ENCODE assay signal across 12 cellular contexts in the genomic region with DNA sequence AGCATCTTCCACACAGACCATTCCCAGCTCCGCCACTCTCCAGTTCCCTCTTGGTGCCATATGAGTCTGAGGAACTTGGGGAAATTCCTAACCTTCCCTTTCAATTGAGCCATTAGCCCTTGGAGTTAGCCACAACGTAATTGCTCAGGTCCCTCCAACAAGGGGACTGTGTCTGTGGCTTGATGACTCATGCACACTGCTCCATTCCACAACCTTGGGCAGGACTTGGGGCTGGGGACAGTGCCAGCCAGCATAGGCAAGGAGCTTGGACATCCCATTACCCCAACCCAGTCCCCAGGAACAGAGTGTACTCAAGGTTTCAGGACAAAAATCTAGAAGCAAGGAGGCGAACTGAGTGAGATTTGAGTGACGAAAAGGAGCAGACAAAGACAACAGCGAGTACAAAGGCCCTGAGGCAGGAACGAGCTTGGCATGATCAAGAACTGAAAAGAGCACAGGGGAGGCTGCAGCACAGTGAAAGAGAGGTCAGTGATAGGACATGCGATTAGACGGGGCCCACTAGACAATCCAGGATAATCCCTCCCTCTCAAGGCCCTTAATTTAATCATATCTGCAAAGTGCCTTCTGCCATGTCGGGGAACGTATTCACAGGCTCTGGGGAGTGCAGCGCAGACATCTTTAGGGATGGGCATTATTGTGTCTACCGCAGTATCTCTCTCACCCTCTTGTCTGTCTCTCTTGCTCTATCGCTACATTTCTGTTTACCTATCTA. TPM values are rescaled to one million over a fixed set of nuclear protein-coding genes. Genes with fewer than 3 reads are reported as not detected.
A peak's percentile ranks its signal among the peaks of the same experiment; 100 is the strongest.
DNase-seq lines count a peak whose midpoint lies in the region; ATAC-seq and TF ChIP-seq lines count a peak whose summit lies in the region.
"Had no signal": no experiment of that assay in that cellular context is flagged by ENCODE, and none has a peak within 500 bp of the region (broad histone marks: within the 10 kb centered on the region; RNA-seq: fewer than 3 reads in every experiment).

No MANE protein-coding gene starts in this region.

- H3F3A ChIP-seq in GM23338 (replicated peaks; ENCODE audit: low read depth) = peaks cover 3% of the 10 kb centered on the region; the same call in 1 of the 2 replicates

- H3K4me1 ChIP-seq in GM23338 (ENCODE audit: insufficient read depth) = peaks cover 43% of the 10 kb centered on the region

- no peak overlapping the region; the same call in 1 of the 2 replicates for H3K27ac ChIP-seq in GM23338 (ENCODE audit: low read depth)
- H3K27ac ChIP-seq: brain microvascular endothelial cell had no signal

- in situ Hi-C loops in SK-MEL-5 (cut with HindIII; ENCODE audit: low pct_unique_long_range_greater_than_20kb, low sequenced_read_pairs) = no loop called here

- no peak overlapping the region for H3K4me3 Mint-ChIP-seq in activated naive CD4-positive, alpha-beta T cell treated with anti-CD3 and anti-CD28 coated beads, Interleukin-2, amount 50 U/mL, for 24 hours
- H3K4me3 Mint-ChIP-seq in activated naive CD4-positive, alpha-beta T cell treated with anti-CD3 and anti-CD28 coated beads for 36 hours = no peak overlapping the region
- no peak overlapping the region for H3K4me3 Mint-ChIP-seq in stimulated activated memory B cell treated with anti-CD40 and anti-IgM and Interleukin-4, amounts not matched to agents 10 μg/mL and 1 μg/mL and 100 μg/mL, for 72 hours
- no peak overlapping the region for H3K4me3 Mint-ChIP-seq in GM23338
- H3K4me3 Mint-ChIP-seq: activated CD4-positive, alpha-beta memory T cell treated with anti-CD3 and anti-CD28 coated beads, Interleukin-2, amount 10 ng/mL, durations not matched to agents 7 days and 5 days had no signal

- H3K79me2 ChIP-seq in GM23338 (replicated peaks; ENCODE audit: insufficient read depth) = no peaks in the 10 kb centered on the region

- peak overlapping the region; percentile 97 for H3K27ac Mint-ChIP-seq in activated naive CD4-positive, alpha-beta T cell treated with anti-CD3 and anti-CD28 coated beads, Interleukin-2, amount 50 U/mL, for 24 hours
- H3K27ac Mint-ChIP-seq in activated naive CD4-positive, alpha-beta T cell treated with anti-CD3 and anti-CD28 coated beads for 36 hours = no peak overlapping the region
- peak overlapping the region; percentile 11 for H3K27ac Mint-ChIP-seq in stimulated activated memory B cell treated with anti-CD40 and anti-IgM and Interleukin-4, amounts not matched to agents 10 μg/mL and 1 μg/mL and 100 μg/mL, for 72 hours
- no peak overlapping the region for H3K27ac Mint-ChIP-seq in GM23338
- H3K27ac Mint-ChIP-seq: activated CD4-positive, alpha-beta memory T cell treated with anti-CD3 and anti-CD28 coated beads, Interleukin-2, amount 10 ng/mL, durations not matched to agents 7 days and 5 days had no signal

- CTCF ChIA-PET in activated naive CD4-positive, alpha-beta T cell treated with anti-CD3 and anti-CD28 coated beads for 36 hours (lab: Charles Lee) = interaction anchor here (0.5 to 1.0 kb wide), 2 partner anchors 11 to 69 kb away, joined by 3 read pairs; no protein-coding TSS in a partner anchor

- no peak for ATAC-seq in stimulated activated memory B cell treated with anti-CD40 and anti-IgM and Interleukin-4, amounts not matched to agents 10 μg/mL and 1 μg/mL and 100 μg/mL, for 72 hours
- ATAC-seq in GM23338 (no peak), GM21619 (IDR thresholded peaks at IDR 0.05; ENCODE audit: unreplicated experiment) (no peak)

- H3K27me3 Mint-ChIP-seq in activated naive CD4-positive, alpha-beta T cell treated with anti-CD3 and anti-CD28 coated beads, Interleukin-2, amount 50 U/mL, for 24 hours = no peaks in the 10 kb centered on the region
- H3K27me3 Mint-ChIP-seq in activated naive CD4-positive, alpha-beta T cell treated with anti-CD3 and anti-CD28 coated beads for 36 hours (ENCODE audit: low read depth) = no peaks in the 10 kb centered on the region
- no peaks in the 10 kb centered on the region for H3K27me3 Mint-ChIP-seq in stimulated activated memory B cell treated with anti-CD40 and anti-IgM and Interleukin-4, amounts not matched to agents 10 μg/mL and 1 μg/mL and 100 μg/mL, for 72 hours
- peaks cover 23% of the 10 kb centered on the region for H3K27me3 Mint-ChIP-seq in GM23338 (ENCODE audit: insufficient read depth, low read depth, poor library complexity)
- H3K27me3 Mint-ChIP-seq: activated CD4-positive, alpha-beta memory T cell treated with anti-CD3 and anti-CD28 coated beads, Interleukin-2, amount 10 ng/mL, durations not matched to agents 7 days and 5 days had no signal

- H3K4me3 ChIP-seq in fibroblast of the aortic adventitia (ENCODE audit: low read depth, low read length) (no peak overlapping the region), GM23338 (no peak overlapping the region)

- no peaks in the 10 kb centered on the region for H3K9me3 Mint-ChIP-seq in activated naive CD4-positive, alpha-beta T cell treated with anti-CD3 and anti-CD28 coated beads, Interleukin-2, amount 50 U/mL, for 24 hours
- H3K9me3 Mint-ChIP-seq in activated naive CD4-positive, alpha-beta T cell treated with anti-CD3 and anti-CD28 coated beads for 36 hours = no peaks in the 10 kb centered on the region
- no peaks in the 10 kb centered on the region for H3K9me3 Mint-ChIP-seq in stimulated activated memory B cell treated with anti-CD40 and anti-IgM and Interleukin-4, amounts not matched to agents 10 μg/mL and 1 μg/mL and 100 μg/mL, for 72 hours
- H3K9me3 Mint-ChIP-seq in GM23338 = no peaks in the 10 kb centered on the region
- H3K9me3 Mint-ChIP-seq: activated CD4-positive, alpha-beta memory T cell treated with anti-CD3 and anti-CD28 coated beads, Interleukin-2, amount 10 ng/mL, durations not matched to agents 7 days and 5 days had no signal

- no peak for DNase-seq in activated naive CD4-positive, alpha-beta T cell treated with anti-CD3 and anti-CD28 coated beads for 36 hours
- DNase-seq in SK-MEL-5 (ENCODE audit: low read depth, low spot score) (peak; percentile 73), fibroblast of the aortic adventitia (ENCODE audit: low read depth) (peak; percentile 20), GM23338 (ENCODE audit: low spot score) (no peak), cortex of kidney (lab: John Stamatoyannopoulos, UW) (no peak)
- DNase-seq: activated CD4-positive, alpha-beta memory T cell treated with anti-CD3 and anti-CD28 coated beads, Interleukin-2, amount 10 ng/mL, durations not matched to agents 7 days and 5 days; brain microvascular endothelial cell; NCI-H1417; stimulated activated naive CD4-positive, alpha-beta T cell treated with Interleukin-2 at 50 U/mL for 16 hours had no signal

- no peaks in the 10 kb centered on the region for H3K27me3 ChIP-seq in GM23338 (ENCODE audit: insufficient read depth)
- H3K27me3 ChIP-seq: brain microvascular endothelial cell had no signal

- no peaks in the 10 kb centered on the region for H4K20me1 ChIP-seq in GM23338 (replicated peaks; ENCODE audit: insufficient read depth)

- TF ChIP-seq CTCF in fibroblast of the aortic adventitia (IDR thresholded peaks at IDR 0.05; ENCODE audit: insufficient read depth, low read length) (no peak), GM23338 (conservative IDR thresholded peaks at IDR 0.05; ENCODE audit: low read depth in 2 of 2) (no peak)

- no peaks in the 10 kb centered on the region for H3K36me3 ChIP-seq in GM23338 (ENCODE audit: insufficient read depth)
- H3K36me3 ChIP-seq: brain microvascular endothelial cell had no signal

- no peaks in the 10 kb centered on the region for H3K36me3 Mint-ChIP-seq in activated naive CD4-positive, alpha-beta T cell treated with anti-CD3 and anti-CD28 coated beads, Interleukin-2, amount 50 U/mL, for 24 hours
- H3K36me3 Mint-ChIP-seq in activated naive CD4-positive, alpha-beta T cell treated with anti-CD3 and anti-CD28 coated beads for 36 hours (ENCODE audit: low read depth) = no peaks in the 10 kb centered on the region
- no peaks in the 10 kb centered on the region for H3K36me3 Mint-ChIP-seq in stimulated activated memory B cell treated with anti-CD40 and anti-IgM and Interleukin-4, amounts not matched to agents 10 μg/mL and 1 μg/mL and 100 μg/mL, for 72 hours
- H3K36me3 Mint-ChIP-seq in GM23338 (ENCODE audit: low read depth) = peaks cover 3% of the 10 kb centered on the region; the same call in 1 of the 3 replicates

- H3K4me1 Mint-ChIP-seq in activated naive CD4-positive, alpha-beta T cell treated with anti-CD3 and anti-CD28 coated beads, Interleukin-2, amount 50 U/mL, for 24 hours = peaks cover 34% of the 10 kb centered on the region
- H3K4me1 Mint-ChIP-seq in activated naive CD4-positive, alpha-beta T cell treated with anti-CD3 and anti-CD28 coated beads for 36 hours (ENCODE audit: low read depth) = peaks cover 26% of the 10 kb centered on the region
- H3K4me1 Mint-ChIP-seq in stimulated activated memory B cell treated with anti-CD40 and anti-IgM and Interleukin-4, amounts not matched to agents 10 μg/mL and 1 μg/mL and 100 μg/mL, for 72 hours = peaks cover 11% of the 10 kb centered on the region
- peaks cover 40% of the 10 kb centered on the region for H3K4me1 Mint-ChIP-seq in GM23338

- intact Hi-C loops in activated naive CD4-positive, alpha-beta T cell treated with anti-CD3 and anti-CD28 coated beads for 36 hours (cut with micrococcal nuclease) = no loop called here

- H3K4me2 ChIP-seq in GM23338 = no peak overlapping the region

- H2AFZ ChIP-seq in GM23338 = no peak overlapping the region

- H3K9me2 ChIP-seq in GM23338 (ENCODE audit: insufficient read depth) = no peaks in the 10 kb centered on the region

TF ChIP-seq in GM23338, 12 proteins besides CTCF, POLR2A, EP300 and RAD21 (continues in another document):
- no peak for TF ChIP-seq CREB1 (CRISPR knock-in tag; IDR thresholded peaks at IDR 0.05; ENCODE audit: low read depth)

RNA-seq across cellular contexts. Expression of a gene that starts 16.0 kb away (rescaled TPM):
- 10 to 100 TPM; 78.4 to 86.6 TPM for total RNA-seq in activated naive CD4-positive, alpha-beta T cell treated with anti-CD3 and anti-CD28 coated beads for 36 hours
- total RNA-seq in SK-MEL-5 (2014; rRNA removed; shearing (Covaris generic)) = 21.8 and 23.6 TPM in 2 replicates
- polyA plus RNA-seq in SK-MEL-5 (2015; cell fraction: cytosol; rRNA removed) = 27.3 and 27.7 TPM in 2 replicates
- 17.0 and 26.8 TPM in 2 replicates for polyA plus RNA-seq in SK-MEL-5 (2015; cell fraction: nucleus; rRNA removed)
- 28.0 and 38.8 TPM in 2 replicates for total RNA-seq in fibroblast of the aortic adventitia (ENCODE audit: low replicate concordance)
- total RNA-seq in GM23338 (2014; rRNA removed; shearing (Covaris generic)) = 31.9 and 40.8 TPM in 2 replicates
- 15.9 and 16.2 TPM in 2 replicates for polyA plus RNA-seq in GM23338 (2016; fragmentation: Nextera tagmentation; extraction: Ambion mirVana)

Comparison
In these comparisons a context has a peak if more than half of its experiments do, and no peak if none do; other contexts are left out.
1. H3K27ac Mint-ChIP-seq: peak in activated naive CD4-positive, alpha-beta T cell treated with anti-CD3 and anti-CD28 coated beads, Interleukin-2, amount 50 U/mL, for 24 hours (single experiment) and stimulated activated memory B cell treated with anti-CD40 and anti-IgM and Interleukin-4, amounts not matched to agents 10 μg/mL and 1 μg/mL and 100 μg/mL, for 72 hours (single experiment); none in activated naive CD4-positive, alpha-beta T cell treated with anti-CD3 and anti-CD28 coated beads for 36 hours (single experiment) and GM23338 (single experiment).
2. DNase-seq: peak in SK-MEL-5 (single experiment) and fibroblast of the aortic adventitia (single experiment); none in activated naive CD4-positive, alpha-beta T cell treated with anti-CD3 and anti-CD28 coated beads for 36 hours (single experiment), GM23338 (single experiment) and cortex of kidney (single experiment).